Comparison of ENCODE assay signal across 13 cellular contexts in the genomic region with DNA sequence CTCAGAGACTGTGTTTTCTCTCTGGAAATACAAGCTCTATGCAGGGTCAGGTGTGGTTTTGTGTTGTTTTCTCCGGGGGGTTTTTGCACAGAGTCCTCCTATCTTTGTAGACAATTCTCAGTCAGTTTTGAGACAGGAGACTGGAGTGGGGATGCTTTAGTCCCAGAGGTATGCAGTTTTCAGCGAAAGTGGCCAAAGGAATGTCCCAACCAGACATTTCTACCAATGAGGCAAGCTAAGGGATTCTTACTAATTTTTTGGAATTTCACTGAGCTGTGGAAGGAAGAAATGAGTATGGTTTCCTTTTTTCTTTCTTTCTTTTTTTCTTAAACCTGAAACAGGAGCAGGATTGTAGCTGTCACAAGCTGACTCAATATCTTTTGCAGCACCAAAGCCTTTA. TPM values are rescaled to one million over a fixed set of nuclear protein-coding genes. Genes with fewer than 3 reads are reported as not detected.
A peak's percentile ranks its signal among the peaks of the same experiment; 100 is the strongest.
DNase-seq lines count a peak whose midpoint lies in the region; ATAC-seq and TF ChIP-seq lines count a peak whose summit lies in the region.
"Had no signal": no experiment of that assay in that cellular context is flagged by ENCODE, and none has a peak within 500 bp of the region (broad histone marks: within the 10 kb centered on the region; RNA-seq: fewer than 3 reads in every experiment).

No MANE protein-coding gene starts in this region.

- peaks cover 36% of the 10 kb centered on the region for H3F3A ChIP-seq in neural progenitor cell (ENCODE audit: low read depth)

- H3K27ac ChIP-seq in 22Rv1, result peak overlapping the region; percentile 95
- peak overlapping the region; percentile 97 for H3K27ac ChIP-seq in HUES48 (ENCODE audit: low read depth, low read length)
- no peak overlapping the region for H3K27ac ChIP-seq in neural progenitor cell
- no peak overlapping the region for H3K27ac ChIP-seq in vagina
- H3K27ac ChIP-seq: pancreas had no signal

- H3K4me1 Mint-ChIP-seq in neural progenitor cell, result peaks cover 9% of the 10 kb centered on the region
- no peaks in the 10 kb centered on the region for H3K4me1 Mint-ChIP-seq in endothelial cell (ENCODE audit: unreplicated experiment)

- H3K27ac Mint-ChIP-seq in neural progenitor cell, result no peak overlapping the region
- no peak overlapping the region for H3K27ac Mint-ChIP-seq in endothelial cell (ENCODE audit: unreplicated experiment)

- no peak for ATAC-seq in HG02981 (IDR thresholded peaks at IDR 0.05; ENCODE audit: unreplicated experiment)
- ATAC-seq: Panc1 had no signal

- peak overlapping the region; percentile 60; the same call in 1 of the 2 replicates for H3K9ac ChIP-seq in HUES48 (ENCODE audit: low read depth, low read length)
- H3K9ac ChIP-seq in neural progenitor cell, result no peak overlapping the region

- H3K4me3 ChIP-seq in HUES48 (ENCODE audit: low read depth, low read length) (no peak overlapping the region), neural progenitor cell (no peak overlapping the region), vagina (no peak overlapping the region)
- H3K4me3 ChIP-seq: pancreas had no signal

- peak overlapping the region; percentile 53 for H3K4me2 ChIP-seq in neural progenitor cell

- H3K27me3 ChIP-seq in HUES48 (ENCODE audit: control insufficient read depth, insufficient read depth, low read length), result no peaks in the 10 kb centered on the region
- no peaks in the 10 kb centered on the region for H3K27me3 ChIP-seq in neural progenitor cell
- H3K27me3 ChIP-seq in vagina, result no peaks in the 10 kb centered on the region
- H3K27me3 ChIP-seq: pancreas had no signal

- H3K27me3 Mint-ChIP-seq in neural progenitor cell (ENCODE audit: insufficient read depth, low read depth) (peaks cover 5% of the 10 kb centered on the region), endothelial cell (ENCODE audit: unreplicated experiment) (peaks cover 5% of the 10 kb centered on the region)

- TF ChIP-seq CTCF in 22Rv1 (IDR thresholded peaks at IDR 0.05) (no peak), neural progenitor cell (IDR thresholded peaks at IDR 0.05) (no peak), vagina (IDR thresholded peaks at IDR 0.05) (no peak), endothelial cell (IDR thresholded peaks at IDR 0.05; ENCODE audit: unreplicated experiment) (no peak)

- H4K20me1 ChIP-seq in neural progenitor cell (ENCODE audit: low read depth), result no peaks in the 10 kb centered on the region

- no peak overlapping the region for H2AFZ ChIP-seq in neural progenitor cell (replicated peaks)

- H3K4me1 ChIP-seq in HUES48 (ENCODE audit: control insufficient read depth, insufficient read depth, low read length), result peaks cover 36% of the 10 kb centered on the region
- peaks cover 28% of the 10 kb centered on the region for H3K4me1 ChIP-seq in neural progenitor cell
- H3K4me1 ChIP-seq in vagina, result peaks cover 28% of the 10 kb centered on the region

- TF ChIP-seq POLR2A in vagina (IDR thresholded peaks at IDR 0.05), result no peak

- DNase-seq in epidermal melanocyte (ENCODE audit: insufficient read length, low spot score), result peak; percentile 22
- DNase-seq in neural progenitor cell (ENCODE audit: low spot score), result peak; percentile 10
- no peak for DNase-seq in Ammon's horn (ENCODE audit: low spot score)
- no peak for DNase-seq in vagina (ENCODE audit: extremely low spot score in 2 of 2)
- no peak for DNase-seq in endothelial cell (ENCODE audit: low spot score)
- DNase-seq: DND-41; NCI-H2171; pancreas; stimulated activated CD4-positive, alpha-beta T cell treated with anti-CD3 and anti-CD28 coated beads, Interleukin-4, amount 100 ng/mL, for 4 hours had no signal

- H3K9me3 Mint-ChIP-seq in neural progenitor cell, result no peaks in the 10 kb centered on the region
- no peaks in the 10 kb centered on the region for H3K9me3 Mint-ChIP-seq in endothelial cell (ENCODE audit: unreplicated experiment)

- no peaks in the 10 kb centered on the region for H3K79me2 ChIP-seq in neural progenitor cell (ENCODE audit: low read depth)

- H3K9me3 ChIP-seq in HUES48 (ENCODE audit: control insufficient read depth, insufficient read depth, low read length) (no peaks in the 10 kb centered on the region), neural progenitor cell (ENCODE audit: low read depth) (no peaks in the 10 kb centered on the region), vagina (no peaks in the 10 kb centered on the region)
- H3K9me3 ChIP-seq: pancreas had no signal

- intact Hi-C loops in vagina (cut with DNase I), result no loop called here

- no peaks in the 10 kb centered on the region for H3K36me3 ChIP-seq in HUES48 (ENCODE audit: control insufficient read depth, insufficient read depth, low read length)
- no peaks in the 10 kb centered on the region for H3K36me3 ChIP-seq in neural progenitor cell
- no peaks in the 10 kb centered on the region for H3K36me3 ChIP-seq in vagina
- H3K36me3 ChIP-seq: pancreas had no signal

- H3K4me3 Mint-ChIP-seq in neural progenitor cell (no peak overlapping the region), endothelial cell (ENCODE audit: unreplicated experiment) (no peak overlapping the region)

- no peaks in the 10 kb centered on the region for H3K36me3 Mint-ChIP-seq in neural progenitor cell
- no peaks in the 10 kb centered on the region for H3K36me3 Mint-ChIP-seq in endothelial cell (ENCODE audit: low read depth, unreplicated experiment)

RNA-seq across cellular contexts. Expression of gene PLPP1, which starts 35.3 kb away (rescaled TPM):
- total RNA-seq in neural progenitor cell (ENCODE audit: low replicate concordance) (23.9 and 24.9 TPM in 2 replicates), vagina (283 TPM), endothelial cell (ENCODE audit: unreplicated experiment) (11.3 TPM)

Comparison
In these comparisons a context has a peak if more than half of its experiments do, and no peak if none do; other contexts are left out.
1. H3K27ac ChIP-seq: peak in 22Rv1 (single experiment) and HUES48 (single experiment); none in neural progenitor cell (single experiment) and vagina (single experiment).
2. DNase-seq: peak in epidermal melanocyte (single experiment) and neural progenitor cell (single experiment); none in Ammon's horn (single experiment), vagina (0 of 2) and endothelial cell (single experiment).
3. RNA of gene PLPP1, which starts 35.3 kb away (total RNA-seq): 283 TPM in vagina (single experiment); 23.9 to 24.9 TPM in neural progenitor cell and 11.3 TPM in endothelial cell (single experiment); every median in the first group is over 10 times any median in the second.